ENCODE assay signal across 1 cellular context in the genomic region with DNA sequence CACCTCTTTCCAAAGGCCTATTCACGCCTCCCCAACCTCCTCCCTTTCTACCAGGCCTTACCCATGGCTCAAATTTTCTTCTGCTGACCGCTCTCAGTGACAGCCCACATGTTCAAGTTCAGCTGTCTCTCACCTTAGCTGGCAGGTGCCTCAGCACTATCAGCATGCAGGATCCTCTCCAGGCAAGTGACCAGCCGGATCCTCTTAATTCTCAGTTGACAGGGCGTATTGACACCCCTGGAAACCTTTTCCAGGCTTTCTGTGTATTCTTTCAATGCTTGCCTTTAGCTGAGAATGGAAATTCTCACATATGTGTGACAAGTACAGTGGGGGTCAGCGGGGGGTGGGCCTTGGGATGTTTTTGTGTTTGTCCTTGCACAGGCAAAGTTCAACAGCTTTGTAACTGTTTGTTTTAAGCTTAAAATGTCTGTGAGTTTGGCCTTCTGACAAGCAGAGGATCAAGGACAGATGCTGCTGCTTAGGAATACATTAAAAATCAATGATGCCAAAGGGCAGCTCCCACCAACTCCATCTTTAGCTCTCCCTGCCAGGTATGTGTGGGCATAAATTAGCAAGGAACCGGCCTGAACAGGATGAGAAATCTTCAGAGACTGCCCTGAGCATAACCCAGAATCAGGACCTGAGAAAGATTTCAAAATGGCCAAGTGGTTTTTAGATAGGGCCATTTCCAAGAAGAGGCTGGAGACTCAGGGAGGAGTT.
TF ChIP-seq lines count a peak whose summit lies in the region.

No MANE protein-coding gene starts in this region.

TF ChIP-seq in HepG2, 621 proteins besides CTCF, POLR2A, EP300 and RAD21 (continued from another document and continues in another):
- TF ChIP-seq, protein P1, sequence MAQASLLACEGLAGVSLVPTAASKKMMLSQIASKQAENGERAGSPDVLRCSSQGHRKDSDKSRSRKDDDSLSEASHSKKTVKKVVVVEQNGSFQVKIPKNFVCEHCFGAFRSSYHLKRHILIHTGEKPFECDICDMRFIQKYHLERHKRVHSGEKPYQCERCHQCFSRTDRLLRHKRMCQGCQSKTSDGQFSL (CRISPR knock-in tag; IDR thresholded peaks at IDR 0.05) = peak; percentile 55; the same call in 1 of the 2 replicates
- TF ChIP-seq, protein P2, sequence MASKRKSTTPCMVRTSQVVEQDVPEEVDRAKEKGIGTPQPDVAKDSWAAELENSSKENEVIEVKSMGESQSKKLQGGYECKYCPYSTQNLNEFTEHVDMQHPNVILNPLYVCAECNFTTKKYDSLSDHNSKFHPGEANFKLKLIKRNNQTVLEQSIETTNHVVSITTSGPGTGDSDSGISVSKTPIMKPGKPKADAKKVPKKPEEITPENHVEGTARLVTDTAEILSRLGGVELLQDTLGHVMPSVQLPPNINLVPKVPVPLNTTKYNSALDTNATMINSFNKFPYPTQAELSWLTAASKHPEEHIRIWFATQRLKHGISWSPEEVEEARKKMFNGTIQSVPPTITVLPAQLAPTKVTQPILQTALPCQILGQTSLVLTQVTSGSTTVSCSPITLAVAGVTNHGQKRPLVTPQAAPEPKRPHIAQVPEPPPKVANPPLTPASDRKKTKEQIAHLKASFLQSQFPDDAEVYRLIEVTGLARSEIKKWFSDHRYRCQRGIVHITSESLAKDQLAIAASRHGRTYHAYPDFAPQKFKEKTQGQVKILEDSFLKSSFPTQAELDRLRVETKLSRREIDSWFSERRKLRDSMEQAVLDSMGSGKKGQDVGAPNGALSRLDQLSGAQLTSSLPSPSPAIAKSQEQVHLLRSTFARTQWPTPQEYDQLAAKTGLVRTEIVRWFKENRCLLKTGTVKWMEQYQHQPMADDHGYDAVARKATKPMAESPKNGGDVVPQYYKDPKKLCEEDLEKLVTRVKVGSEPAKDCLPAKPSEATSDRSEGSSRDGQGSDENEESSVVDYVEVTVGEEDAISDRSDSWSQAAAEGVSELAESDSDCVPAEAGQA (IDR thresholded peaks at IDR 0.05; ENCODE audit: low read depth) = no peak
- TF ChIP-seq, protein P2 (CRISPR knock-in tag; IDR thresholded peaks at IDR 0.05; ENCODE audit: borderline replicate concordance) = peak; percentile 82; the same call in 1 of the 2 replicates
- TF ChIP-seq ZMYM4 (CRISPR knock-in tag; IDR thresholded peaks at IDR 0.05) (peak; percentile 88), ZNF451 (CRISPR knock-in tag; IDR thresholded peaks at IDR 0.05) (no peak), ZNF790 (CRISPR knock-in tag; IDR thresholded peaks at IDR 0.05; ENCODE audit: borderline replicate concordance) (0 out of 2 replicates have a peak, but pooled peaks have one; percentile 9), ZNF3 (CRISPR knock-in tag; IDR thresholded peaks at IDR 0.05) (no peak), RFX5 (IDR thresholded peaks at IDR 0.05; ENCODE audit: low read depth, low read length) (no peak), CENPX (CRISPR knock-in tag; IDR thresholded peaks at IDR 0.05) (no peak), HDAC2 (CRISPR knock-in tag; IDR thresholded peaks at IDR 0.05) (peak; percentile 91), ZNF33B (CRISPR knock-in tag; IDR thresholded peaks at IDR 0.05) (0 out of 2 replicates have a peak, but pooled peaks have one; percentile 31), ZNF614 (CRISPR knock-in tag; IDR thresholded peaks at IDR 0.05; ENCODE audit: borderline replicate concordance) (peak; percentile 92), ZFX (CRISPR knock-in tag; IDR thresholded peaks at IDR 0.05; ENCODE audit: low read depth) (peak; percentile 70), CREM (IDR thresholded peaks at IDR 0.05) (peak; percentile 91), CREM (CRISPR knock-in tag; IDR thresholded peaks at IDR 0.05) (no peak), ZNF747 (CRISPR knock-in tag; IDR thresholded peaks at IDR 0.05; ENCODE audit: borderline replicate concordance) (0 out of 2 replicates have a peak, but pooled peaks have one; percentile 29), ZNF761 (CRISPR knock-in tag; conservative IDR thresholded peaks at IDR 0.05) (peak; percentile 52; the same call in 1 of the 2 replicates), ZNF101 (CRISPR knock-in tag; IDR thresholded peaks at IDR 0.05; ENCODE audit: borderline replicate concordance, low read depth) (0 out of 2 replicates have a peak, but pooled peaks have one; percentile 74), MAFF (IDR thresholded peaks at IDR 0.05; ENCODE audit: low read depth, low read length) (no peak)
- TF ChIP-seq, protein P3, sequence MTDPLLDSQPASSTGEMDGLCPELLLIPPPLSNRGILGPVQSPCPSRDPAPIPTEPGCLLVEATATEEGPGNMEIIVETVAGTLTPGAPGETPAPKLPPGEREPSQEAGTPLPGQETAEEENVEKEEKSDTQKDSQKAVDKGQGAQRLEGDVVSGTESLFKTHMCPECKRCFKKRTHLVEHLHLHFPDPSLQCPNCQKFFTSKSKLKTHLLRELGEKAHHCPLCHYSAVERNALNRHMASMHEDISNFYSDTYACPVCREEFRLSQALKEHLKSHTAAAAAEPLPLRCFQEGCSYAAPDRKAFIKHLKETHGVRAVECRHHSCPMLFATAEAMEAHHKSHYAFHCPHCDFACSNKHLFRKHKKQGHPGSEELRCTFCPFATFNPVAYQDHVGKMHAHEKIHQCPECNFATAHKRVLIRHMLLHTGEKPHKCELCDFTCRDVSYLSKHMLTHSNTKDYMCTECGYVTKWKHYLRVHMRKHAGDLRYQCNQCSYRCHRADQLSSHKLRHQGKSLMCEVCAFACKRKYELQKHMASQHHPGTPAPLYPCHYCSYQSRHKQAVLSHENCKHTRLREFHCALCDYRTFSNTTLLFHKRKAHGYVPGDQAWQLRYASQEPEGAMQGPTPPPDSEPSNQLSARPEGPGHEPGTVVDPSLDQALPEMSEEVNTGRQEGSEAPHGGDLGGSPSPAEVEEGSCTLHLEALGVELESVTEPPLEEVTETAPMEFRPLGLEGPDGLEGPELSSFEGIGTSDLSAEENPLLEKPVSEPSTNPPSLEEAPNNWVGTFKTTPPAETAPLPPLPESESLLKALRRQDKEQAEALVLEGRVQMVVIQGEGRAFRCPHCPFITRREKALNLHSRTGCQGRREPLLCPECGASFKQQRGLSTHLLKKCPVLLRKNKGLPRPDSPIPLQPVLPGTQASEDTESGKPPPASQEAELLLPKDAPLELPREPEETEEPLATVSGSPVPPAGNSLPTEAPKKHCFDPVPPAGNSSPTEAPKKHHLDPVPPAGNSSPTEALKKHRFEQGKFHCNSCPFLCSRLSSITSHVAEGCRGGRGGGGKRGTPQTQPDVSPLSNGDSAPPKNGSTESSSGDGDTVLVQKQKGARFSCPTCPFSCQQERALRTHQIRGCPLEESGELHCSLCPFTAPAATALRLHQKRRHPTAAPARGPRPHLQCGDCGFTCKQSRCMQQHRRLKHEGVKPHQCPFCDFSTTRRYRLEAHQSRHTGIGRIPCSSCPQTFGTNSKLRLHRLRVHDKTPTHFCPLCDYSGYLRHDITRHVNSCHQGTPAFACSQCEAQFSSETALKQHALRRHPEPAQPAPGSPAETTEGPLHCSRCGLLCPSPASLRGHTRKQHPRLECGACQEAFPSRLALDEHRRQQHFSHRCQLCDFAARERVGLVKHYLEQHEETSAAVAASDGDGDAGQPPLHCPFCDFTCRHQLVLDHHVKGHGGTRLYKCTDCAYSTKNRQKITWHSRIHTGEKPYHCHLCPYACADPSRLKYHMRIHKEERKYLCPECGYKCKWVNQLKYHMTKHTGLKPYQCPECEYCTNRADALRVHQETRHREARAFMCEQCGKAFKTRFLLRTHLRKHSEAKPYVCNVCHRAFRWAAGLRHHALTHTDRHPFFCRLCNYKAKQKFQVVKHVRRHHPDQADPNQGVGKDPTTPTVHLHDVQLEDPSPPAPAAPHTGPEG (CRISPR knock-in tag; IDR thresholded peaks at IDR 0.05) = 0 out of 2 replicates have a peak, but pooled peaks have one; percentile 40
- TF ChIP-seq, protein P4, sequence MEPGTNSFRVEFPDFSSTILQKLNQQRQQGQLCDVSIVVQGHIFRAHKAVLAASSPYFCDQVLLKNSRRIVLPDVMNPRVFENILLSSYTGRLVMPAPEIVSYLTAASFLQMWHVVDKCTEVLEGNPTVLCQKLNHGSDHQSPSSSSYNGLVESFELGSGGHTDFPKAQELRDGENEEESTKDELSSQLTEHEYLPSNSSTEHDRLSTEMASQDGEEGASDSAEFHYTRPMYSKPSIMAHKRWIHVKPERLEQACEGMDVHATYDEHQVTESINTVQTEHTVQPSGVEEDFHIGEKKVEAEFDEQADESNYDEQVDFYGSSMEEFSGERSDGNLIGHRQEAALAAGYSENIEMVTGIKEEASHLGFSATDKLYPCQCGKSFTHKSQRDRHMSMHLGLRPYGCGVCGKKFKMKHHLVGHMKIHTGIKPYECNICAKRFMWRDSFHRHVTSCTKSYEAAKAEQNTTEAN (CRISPR knock-in tag; conservative IDR thresholded peaks at IDR 0.05) = peak; percentile 92
- TF ChIP-seq, protein P5, sequence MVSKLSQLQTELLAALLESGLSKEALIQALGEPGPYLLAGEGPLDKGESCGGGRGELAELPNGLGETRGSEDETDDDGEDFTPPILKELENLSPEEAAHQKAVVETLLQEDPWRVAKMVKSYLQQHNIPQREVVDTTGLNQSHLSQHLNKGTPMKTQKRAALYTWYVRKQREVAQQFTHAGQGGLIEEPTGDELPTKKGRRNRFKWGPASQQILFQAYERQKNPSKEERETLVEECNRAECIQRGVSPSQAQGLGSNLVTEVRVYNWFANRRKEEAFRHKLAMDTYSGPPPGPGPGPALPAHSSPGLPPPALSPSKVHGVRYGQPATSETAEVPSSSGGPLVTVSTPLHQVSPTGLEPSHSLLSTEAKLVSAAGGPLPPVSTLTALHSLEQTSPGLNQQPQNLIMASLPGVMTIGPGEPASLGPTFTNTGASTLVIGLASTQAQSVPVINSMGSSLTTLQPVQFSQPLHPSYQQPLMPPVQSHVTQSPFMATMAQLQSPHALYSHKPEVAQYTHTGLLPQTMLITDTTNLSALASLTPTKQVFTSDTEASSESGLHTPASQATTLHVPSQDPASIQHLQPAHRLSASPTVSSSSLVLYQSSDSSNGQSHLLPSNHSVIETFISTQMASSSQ (IDR thresholded peaks at IDR 0.05; ENCODE audit: low read depth) = peak; percentile 81
- TF ChIP-seq, protein P5 (CRISPR knock-in tag; IDR thresholded peaks at IDR 0.05; ENCODE audit: borderline replicate concordance) = peak; percentile 91
- TF ChIP-seq, protein P6, sequence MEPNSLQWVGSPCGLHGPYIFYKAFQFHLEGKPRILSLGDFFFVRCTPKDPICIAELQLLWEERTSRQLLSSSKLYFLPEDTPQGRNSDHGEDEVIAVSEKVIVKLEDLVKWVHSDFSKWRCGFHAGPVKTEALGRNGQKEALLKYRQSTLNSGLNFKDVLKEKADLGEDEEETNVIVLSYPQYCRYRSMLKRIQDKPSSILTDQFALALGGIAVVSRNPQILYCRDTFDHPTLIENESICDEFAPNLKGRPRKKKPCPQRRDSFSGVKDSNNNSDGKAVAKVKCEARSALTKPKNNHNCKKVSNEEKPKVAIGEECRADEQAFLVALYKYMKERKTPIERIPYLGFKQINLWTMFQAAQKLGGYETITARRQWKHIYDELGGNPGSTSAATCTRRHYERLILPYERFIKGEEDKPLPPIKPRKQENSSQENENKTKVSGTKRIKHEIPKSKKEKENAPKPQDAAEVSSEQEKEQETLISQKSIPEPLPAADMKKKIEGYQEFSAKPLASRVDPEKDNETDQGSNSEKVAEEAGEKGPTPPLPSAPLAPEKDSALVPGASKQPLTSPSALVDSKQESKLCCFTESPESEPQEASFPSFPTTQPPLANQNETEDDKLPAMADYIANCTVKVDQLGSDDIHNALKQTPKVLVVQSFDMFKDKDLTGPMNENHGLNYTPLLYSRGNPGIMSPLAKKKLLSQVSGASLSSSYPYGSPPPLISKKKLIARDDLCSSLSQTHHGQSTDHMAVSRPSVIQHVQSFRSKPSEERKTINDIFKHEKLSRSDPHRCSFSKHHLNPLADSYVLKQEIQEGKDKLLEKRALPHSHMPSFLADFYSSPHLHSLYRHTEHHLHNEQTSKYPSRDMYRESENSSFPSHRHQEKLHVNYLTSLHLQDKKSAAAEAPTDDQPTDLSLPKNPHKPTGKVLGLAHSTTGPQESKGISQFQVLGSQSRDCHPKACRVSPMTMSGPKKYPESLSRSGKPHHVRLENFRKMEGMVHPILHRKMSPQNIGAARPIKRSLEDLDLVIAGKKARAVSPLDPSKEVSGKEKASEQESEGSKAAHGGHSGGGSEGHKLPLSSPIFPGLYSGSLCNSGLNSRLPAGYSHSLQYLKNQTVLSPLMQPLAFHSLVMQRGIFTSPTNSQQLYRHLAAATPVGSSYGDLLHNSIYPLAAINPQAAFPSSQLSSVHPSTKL (CRISPR knock-in tag; IDR thresholded peaks at IDR 0.05) = peak; percentile 95
- TF ChIP-seq, protein P7, sequence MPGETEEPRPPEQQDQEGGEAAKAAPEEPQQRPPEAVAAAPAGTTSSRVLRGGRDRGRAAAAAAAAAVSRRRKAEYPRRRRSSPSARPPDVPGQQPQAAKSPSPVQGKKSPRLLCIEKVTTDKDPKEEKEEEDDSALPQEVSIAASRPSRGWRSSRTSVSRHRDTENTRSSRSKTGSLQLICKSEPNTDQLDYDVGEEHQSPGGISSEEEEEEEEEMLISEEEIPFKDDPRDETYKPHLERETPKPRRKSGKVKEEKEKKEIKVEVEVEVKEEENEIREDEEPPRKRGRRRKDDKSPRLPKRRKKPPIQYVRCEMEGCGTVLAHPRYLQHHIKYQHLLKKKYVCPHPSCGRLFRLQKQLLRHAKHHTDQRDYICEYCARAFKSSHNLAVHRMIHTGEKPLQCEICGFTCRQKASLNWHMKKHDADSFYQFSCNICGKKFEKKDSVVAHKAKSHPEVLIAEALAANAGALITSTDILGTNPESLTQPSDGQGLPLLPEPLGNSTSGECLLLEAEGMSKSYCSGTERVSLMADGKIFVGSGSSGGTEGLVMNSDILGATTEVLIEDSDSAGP (CRISPR knock-in tag; IDR thresholded peaks at IDR 0.05; ENCODE audit: borderline replicate concordance) = peak; percentile 52; the same call in 1 of the 2 replicates
